Comparison of ENCODE assay signal across 20 cellular contexts in genomic region chr14:19917955-19918518, GRCh38. TPM values are rescaled to one million over a fixed set of nuclear protein-coding genes. Genes with fewer than 3 reads are reported as not detected.
DNase-seq lines count a peak whose midpoint lies in the region; ATAC-seq, FAIRE-seq and TF ChIP-seq lines count a peak whose summit lies in the region.
"Had no signal": no experiment of that assay in that cellular context is flagged by ENCODE, and none has a peak within 500 bp of the region (broad histone marks: within the 10 kb centered on the region; RNA-seq: fewer than 3 reads in every experiment).

No MANE protein-coding gene starts in this region.

- no peaks in the 10 kb centered on the region for H3K9me1 ChIP-seq in K562 (ENCODE audit: control insufficient read depth, insufficient read depth, low read length)

- peak; percentile 47 for DNase-seq in HepG2 (ENCODE audit: low spot score)
- no peak for DNase-seq in right lobe of liver
- DNase-seq in HS-27A (ENCODE audit: low read depth): peak; percentile 66
- DNase-seq in K562 (ENCODE audit: extremely low read depth in 1 of 4, low spot score in 3 of 4): no peak
- no peak for DNase-seq in urothelium cell line (ENCODE audit: low spot score)
- DNase-seq in prostate gland (ENCODE audit: low spot score): no peak
- DNase-seq in NK-92 treated with Interleukin-12 subunit alpha and Interleukin-12 subunit beta, amount 100 ng/mL, for 24 hours (lab: John Stamatoyannopoulos, UW): no peak
- DNase-seq: BE2C; CD4-positive, alpha-beta memory T cell; DMS79; EL; GOT3 had no signal

- intact Hi-C loops in HepG2 (cut with micrococcal nuclease; ENCODE audit: unreplicated experiment): no loop called here
- intact Hi-C loops in right lobe of liver (cut with DNase I): no loop called here
- intact Hi-C loops in K562 (cut with micrococcal nuclease): no loop called here
- intact Hi-C loops in prostate gland (cut with DNase I): no loop called here

- no peaks in the 10 kb centered on the region for H3K27me3 ChIP-seq in HepG2 (ENCODE audit: control insufficient read depth in 1 of 2, insufficient read depth in 2 of 2, low read length in 2 of 2)
- no peaks in the 10 kb centered on the region for H3K27me3 ChIP-seq in right lobe of liver
- no peaks in the 10 kb centered on the region for H3K27me3 ChIP-seq in K562 (ENCODE audit: control insufficient read depth in 2 of 2, insufficient read depth in 2 of 2, low read length in 2 of 2)
- H3K27me3 ChIP-seq in prostate gland (replicated peaks; ENCODE audit: insufficient read depth): no peaks in the 10 kb centered on the region
- H3K27me3 ChIP-seq: BE2C had no signal

- H3K4me1 ChIP-seq in HepG2 (ENCODE audit: insufficient read depth, low read length): no peaks in the 10 kb centered on the region
- H3K4me1 ChIP-seq in right lobe of liver: no peaks in the 10 kb centered on the region
- no peaks in the 10 kb centered on the region for H3K4me1 ChIP-seq in K562 (replicated peaks in 1 of 2; ENCODE audit: control insufficient read depth in 2 of 2, insufficient read depth in 2 of 2, low read length in 2 of 2)
- H3K4me1 ChIP-seq in prostate gland (replicated peaks): no peaks in the 10 kb centered on the region
- H3K4me1 ChIP-seq: BE2C, HAP-1 had no signal

- H3K9ac ChIP-seq in HepG2 (ENCODE audit: insufficient read depth, low read depth, low read length) (no peak overlapping the region), K562 (ENCODE audit: insufficient read depth in 1 of 2, low read depth in 2 of 2, low read length in 2 of 2) (no peak overlapping the region)

- H3K9me3 ChIP-seq in HepG2 (ENCODE audit: low read length) (no peaks in the 10 kb centered on the region), right lobe of liver (no peaks in the 10 kb centered on the region), K562 (replicated peaks; ENCODE audit: control insufficient read depth, insufficient read depth, low read depth, low read length) (no peaks in the 10 kb centered on the region), prostate gland (no peaks in the 10 kb centered on the region)
- H3K9me3 ChIP-seq: BE2C had no signal

- H4K20me1 ChIP-seq in HepG2 (ENCODE audit: insufficient read depth, low read length): no peaks in the 10 kb centered on the region
- no peaks in the 10 kb centered on the region for H4K20me1 ChIP-seq in K562 (replicated peaks; ENCODE audit: control insufficient read depth, insufficient read depth, low read length)

- no peak overlapping the region for H2AFZ ChIP-seq in HepG2 (ENCODE audit: low read length)
- H2AFZ ChIP-seq in K562 (ENCODE audit: low read depth, low read length): no peak overlapping the region

- no peak for TF ChIP-seq POLR2A in HepG2 (IDR thresholded peaks at IDR 0.05; ENCODE audit: insufficient read depth in 1 of 2, low read depth in 2 of 2, low read length in 2 of 2)
- TF ChIP-seq POLR2A in right lobe of liver (IDR thresholded peaks at IDR 0.05): no peak
- no peak for TF ChIP-seq POLR2A in K562 (conservative IDR thresholded peaks at IDR 0.05)
- no peak for TF ChIP-seq POLR2A in prostate gland (IDR thresholded peaks at IDR 0.05)

- no peak for TF ChIP-seq EP300 in HepG2 (IDR thresholded peaks at IDR 0.05; ENCODE audit: low read depth in 2 of 2, low read length in 2 of 2)
- TF ChIP-seq EP300 in HepG2 (CRISPR knock-in tag; IDR thresholded peaks at IDR 0.05; ENCODE audit: borderline replicate concordance): no peak
- no peak for TF ChIP-seq EP300 in K562 (IDR thresholded peaks at IDR 0.05; ENCODE audit: low read length)

- no peak overlapping the region for H3K4me2 ChIP-seq in HepG2 (ENCODE audit: low read depth, low read length)
- no peak overlapping the region for H3K4me2 ChIP-seq in K562 (ENCODE audit: insufficient read depth, low read length)

- POLR2A ChIA-PET in HepG2 (lab: Yijun Ruan, JAX) (no interaction called here), K562 (lab: Yijun Ruan, JAX) (no interaction called here)

- ATAC-seq in HepG2: no peak; the same call in 2 of the 3 replicates
- ATAC-seq in right lobe of liver: no peak
- ATAC-seq in K562: no peak
- ATAC-seq in HG03521 (IDR thresholded peaks at IDR 0.05; ENCODE audit: unreplicated experiment): no peak

- no peaks in the 10 kb centered on the region for H3K79me2 ChIP-seq in HepG2 (ENCODE audit: insufficient read depth, low read length)
- no peaks in the 10 kb centered on the region for H3K79me2 ChIP-seq in K562 (ENCODE audit: control insufficient read depth, insufficient read depth, low read length)

- TF ChIP-seq RAD21 in HepG2 (CRISPR knock-in tag; IDR thresholded peaks at IDR 0.05) (no peak), K562 (CRISPR knock-in tag; conservative IDR thresholded peaks at IDR 0.05 in 1 of 2, IDR thresholded peaks at IDR 0.05 in 1 of 2) (no peak)

- FAIRE-seq in HepG2 (lab: Jason Lieb, UNC) (no peak), K562 (lab: Jason Lieb, UNC) (no peak), urothelium cell line (lab: Jason Lieb, UNC) (peak; percentile 52)
- FAIRE-seq: GM12891 had no signal

- BruUV-seq in HepG2 (replicated peaks; lab: Mats Ljungman, UMichigan) (no TSS peak), K562 (replicated peaks; lab: Mats Ljungman, UMichigan) (no TSS peak)

- in situ Hi-C loops in HepG2 (cut with HindIII; ENCODE audit: extremely low pct_ligation_motif_present, low pct_unique_long_range_greater_than_20kb): no loop called here
- in situ Hi-C loops in K562 (cut with MboI): no loop called here

- H3K36me3 ChIP-seq in HepG2 (replicated peaks in 1 of 2; ENCODE audit: control insufficient read depth in 1 of 2, insufficient read depth in 2 of 2, low read length in 2 of 2) (no peaks in the 10 kb centered on the region), right lobe of liver (no peaks in the 10 kb centered on the region), K562 (ENCODE audit: control insufficient read depth, insufficient read depth, low read length) (no peaks in the 10 kb centered on the region), prostate gland (no peaks in the 10 kb centered on the region)
- H3K36me3 ChIP-seq: BE2C, HAP-1 had no signal

- 0% methylated on average over 1 of the region's 1 CpG for WGBS in HepG2 (ENCODE audit: low lambda C conversion rate)
- WGBS in right lobe of liver (ENCODE audit: insufficient coverage, low coverage, low lambda C conversion rate, missing lambda C conversion rate): 42% methylated on average over 1 of the region's 1 CpG
- 21% methylated on average over 1 of the region's 1 CpG for WGBS in K562 (ENCODE audit: insufficient coverage, low coverage, missing lambda C conversion rate)
- WGBS in prostate gland: 54% methylated on average over 1 of the region's 1 CpG

- H3K4me3 ChIP-seq in HepG2 (replicated peaks in 1 of 3; ENCODE audit: insufficient read depth in 1 of 3, low read depth in 2 of 3, low read length in 3 of 3) (no peak overlapping the region), right lobe of liver (no peak overlapping the region), K562 (no peak overlapping the region), prostate gland (no peak overlapping the region)
- H3K4me3 ChIP-seq: HAP-1 had no signal

- CTCF ChIA-PET in HepG2 (lab: Yijun Ruan, JAX; ENCODE audit: low intra/inter-chr PET ratio, low total read pairs) (no interaction called here), K562 (lab: Yijun Ruan, JAX; ENCODE audit: low intra/inter-chr PET ratio) (no interaction called here)

- H3K27ac ChIP-seq in HepG2 (ENCODE audit: extremely low read length, insufficient read depth, low read length) (no peak overlapping the region), right lobe of liver (no peak overlapping the region), K562 (ENCODE audit: extremely low read depth, low read depth, low read length) (no peak overlapping the region), prostate gland (no peak overlapping the region)
- H3K27ac ChIP-seq: C4-2B, HL-60 had no signal

- TF ChIP-seq CTCF in HepG2 (CRISPR knock-in tag; IDR thresholded peaks at IDR 0.05): no peak
- no peak for TF ChIP-seq CTCF in right lobe of liver (IDR thresholded peaks at IDR 0.05)
- TF ChIP-seq CTCF in K562 (IDR thresholded peaks at IDR 0.05 in 2 of 3, conservative IDR thresholded peaks at IDR 0.05 in 1 of 3; ENCODE audit: insufficient read depth in 2 of 3, low read depth in 1 of 3, low read length in 3 of 3): no peak
- no peak for TF ChIP-seq CTCF in prostate gland (IDR thresholded peaks at IDR 0.05)

RNA-seq across cellular contexts. Expression of gene OR4K5, which starts 2.4 kb away (rescaled TPM):
- total RNA-seq in HepG2 (2016; rRNA removed; fragmentation: Illumina TruSeq; extraction: Trizol) (not detected in 2 replicates), right lobe of liver (not detected), K562 (2014; rRNA removed) (not detected in 2 replicates), K562 (2014; rRNA removed; fragmentation: Illumina TruSeq; extraction: Trizol) (not detected in 2 replicates), K562 (2015; rRNA removed; fragmentation: Illumina TruSeq; extraction: Trizol) (not detected in 2 replicates), K562 (2021) (not detected in 2 replicates), prostate gland (not detected)
- not detected in 2 replicates for total RNA-seq in HepG2 (2016; cell fraction: cytosol; rRNA removed; fragmentation: Illumina TruSeq; extraction: Trizol; ENCODE audit: low read depth)
- total RNA-seq in HepG2 (2016; cell fraction: insoluble cytoplasmic fraction; rRNA removed; fragmentation: Illumina TruSeq; extraction: Trizol): not detected in 2 replicates
- total RNA-seq in HepG2 (2016; cell fraction: membrane; rRNA removed; fragmentation: Illumina TruSeq; extraction: Trizol): not detected in 2 replicates
- not detected in 2 replicates for total RNA-seq in HepG2 (2016; cell fraction: nucleus; rRNA removed; fragmentation: Illumina TruSeq; extraction: Trizol)
- polyA plus RNA-seq in HepG2 (2011; rRNA removed) (not detected in 2 replicates), K562 (2011; rRNA removed) (not detected in 2 replicates), K562 (2014; fragmentation: Illumina TruSeq; extraction: Trizol) (not detected in 2 replicates), K562 (2014; fragmentation: Nextera tagmentation; extraction: Ambion mirVana) (not detected), K562 (2014; rRNA removed) (not detected in 2 replicates)
- polyA plus RNA-seq in HepG2 (2011; cell fraction: cytosol; rRNA removed): not detected in 2 replicates
- not detected in 2 replicates for polyA plus RNA-seq in HepG2 (2011; cell fraction: nucleus; rRNA removed)
- not detected in 2 replicates for polyA plus RNA-seq in HepG2 (2012)
- polyA plus RNA-seq in HepG2 (2016; cell fraction: cytosol; fragmentation: Illumina TruSeq; extraction: Trizol; ENCODE audit: low read depth): not detected in 2 replicates
- polyA plus RNA-seq in HepG2 (2016; cell fraction: insoluble cytoplasmic fraction; fragmentation: Illumina TruSeq; extraction: Trizol; ENCODE audit: low read depth): not detected in 2 replicates
- polyA plus RNA-seq in HepG2 (2016; cell fraction: membrane; fragmentation: Illumina TruSeq; extraction: Trizol; ENCODE audit: low read depth): not detected in 2 replicates
- polyA plus RNA-seq in HepG2 (2016; cell fraction: nucleus; fragmentation: Illumina TruSeq; extraction: Trizol; ENCODE audit: insufficient read depth, low read depth): not detected in 2 replicates
- polyA minus RNA-seq in HepG2 (2011; rRNA and poly(A)+ RNA removed; ENCODE audit: low replicate concordance): not detected in 2 replicates
- not detected in 2 replicates for polyA minus RNA-seq in HepG2 (2011; cell fraction: cytosol; rRNA and poly(A)+ RNA removed)
- not detected in 2 replicates for polyA minus RNA-seq in HepG2 (2011; cell fraction: nucleus; rRNA and poly(A)+ RNA removed)
- not detected in 2 replicates for total RNA-seq in K562 (2011; cell fraction: chromatin; rRNA removed; ENCODE audit: low replicate concordance)
- total RNA-seq in K562 (2011; cell fraction: nucleolus; rRNA removed): not detected in 2 replicates
- total RNA-seq in K562 (2011; cell fraction: nucleoplasm; rRNA removed): not detected in 2 replicates
- not detected in 2 replicates for polyA plus RNA-seq in K562 (2011; cell fraction: cytosol; rRNA removed)
- not detected in 2 replicates for polyA plus RNA-seq in K562 (2011; cell fraction: nucleus; rRNA removed)
- not detected in 2 replicates for polyA plus RNA-seq in K562 (2012)
- polyA minus RNA-seq in K562 (2011; rRNA and poly(A)+ RNA removed): not detected in 2 replicates
- not detected in 2 replicates for polyA minus RNA-seq in K562 (2011; cell fraction: cytosol; rRNA and poly(A)+ RNA removed)
- polyA minus RNA-seq in K562 (2011; cell fraction: nucleus; rRNA and poly(A)+ RNA removed): not detected in 2 replicates
- total RNA-seq: A172; CD4-positive, alpha-beta memory T cell had no signal
- polyA plus RNA-seq: AG04450; CD4-positive, alpha-beta memory T cell; IgD-negative memory B cell had no signal

RNA-seq across cellular contexts. Expression of gene OR4K1, which starts 12.7 kb away (rescaled TPM):
- not detected in 2 replicates for total RNA-seq in HepG2 (2016; rRNA removed; fragmentation: Illumina TruSeq; extraction: Trizol)
- not detected in 2 replicates for total RNA-seq in HepG2 (2016; cell fraction: cytosol; rRNA removed; fragmentation: Illumina TruSeq; extraction: Trizol; ENCODE audit: low read depth)
- total RNA-seq in HepG2 (2016; cell fraction: insoluble cytoplasmic fraction; rRNA removed; fragmentation: Illumina TruSeq; extraction: Trizol): not detected in 2 replicates
- total RNA-seq in HepG2 (2016; cell fraction: membrane; rRNA removed; fragmentation: Illumina TruSeq; extraction: Trizol): not detected in 2 replicates
- total RNA-seq in HepG2 (2016; cell fraction: nucleus; rRNA removed; fragmentation: Illumina TruSeq; extraction: Trizol): not detected in 2 replicates
- not detected in 2 replicates for polyA plus RNA-seq in HepG2 (2011; rRNA removed)
- polyA plus RNA-seq in HepG2 (2011; cell fraction: cytosol; rRNA removed): not detected in 2 replicates
- polyA plus RNA-seq in HepG2 (2011; cell fraction: nucleus; rRNA removed): not detected in 2 replicates
- not detected in 2 replicates for polyA plus RNA-seq in HepG2 (2012)
- not detected in 2 replicates for polyA plus RNA-seq in HepG2 (2016; cell fraction: cytosol; fragmentation: Illumina TruSeq; extraction: Trizol; ENCODE audit: low read depth)
- not detected in 2 replicates for polyA plus RNA-seq in HepG2 (2016; cell fraction: insoluble cytoplasmic fraction; fragmentation: Illumina TruSeq; extraction: Trizol; ENCODE audit: low read depth)
- polyA plus RNA-seq in HepG2 (2016; cell fraction: membrane; fragmentation: Illumina TruSeq; extraction: Trizol; ENCODE audit: low read depth): not detected in 2 replicates
- not detected in 2 replicates for polyA plus RNA-seq in HepG2 (2016; cell fraction: nucleus; fragmentation: Illumina TruSeq; extraction: Trizol; ENCODE audit: insufficient read depth, low read depth)
- polyA minus RNA-seq in HepG2 (2011; rRNA and poly(A)+ RNA removed; ENCODE audit: low replicate concordance): not detected in 2 replicates
- polyA minus RNA-seq in HepG2 (2011; cell fraction: cytosol; rRNA and poly(A)+ RNA removed): not detected in 2 replicates
- not detected in 2 replicates for polyA minus RNA-seq in HepG2 (2011; cell fraction: nucleus; rRNA and poly(A)+ RNA removed)
- not detected for total RNA-seq in right lobe of liver
- not detected in 2 replicates for total RNA-seq in K562 (2011; cell fraction: chromatin; rRNA removed; ENCODE audit: low replicate concordance)
- not detected in 2 replicates for total RNA-seq in K562 (2011; cell fraction: nucleolus; rRNA removed)
- total RNA-seq in K562 (2011; cell fraction: nucleoplasm; rRNA removed): not detected in 2 replicates
- not detected in 2 replicates for total RNA-seq in K562 (2014; rRNA removed)
- not detected in 2 replicates for total RNA-seq in K562 (2014; rRNA removed; fragmentation: Illumina TruSeq; extraction: Trizol)
- total RNA-seq in K562 (2015; rRNA removed; fragmentation: Illumina TruSeq; extraction: Trizol): not detected in 2 replicates
- not detected in 2 replicates for total RNA-seq in K562 (2021)
- polyA plus RNA-seq in K562 (2011; rRNA removed): not detected in 2 replicates
- not detected in 2 replicates for polyA plus RNA-seq in K562 (2011; cell fraction: cytosol; rRNA removed)
- not detected in 2 replicates for polyA plus RNA-seq in K562 (2011; cell fraction: nucleus; rRNA removed)
- not detected in 2 replicates for polyA plus RNA-seq in K562 (2012)
- polyA plus RNA-seq in K562 (2014; fragmentation: Illumina TruSeq; extraction: Trizol): not detected in 2 replicates
- not detected for polyA plus RNA-seq in K562 (2014; fragmentation: Nextera tagmentation; extraction: Ambion mirVana)
- polyA plus RNA-seq in K562 (2014; rRNA removed): not detected in 2 replicates
- polyA minus RNA-seq in K562 (2011; rRNA and poly(A)+ RNA removed): not detected in 2 replicates
- polyA minus RNA-seq in K562 (2011; cell fraction: cytosol; rRNA and poly(A)+ RNA removed): not detected in 2 replicates
- not detected in 2 replicates for polyA minus RNA-seq in K562 (2011; cell fraction: nucleus; rRNA and poly(A)+ RNA removed)
- total RNA-seq in prostate gland: not detected
- total RNA-seq: A172; CD4-positive, alpha-beta memory T cell had no signal
- polyA plus RNA-seq: AG04450; CD4-positive, alpha-beta memory T cell; IgD-negative memory B cell had no signal

RNA-seq across cellular contexts. Expression of gene OR4K2, which starts 43.1 kb away (rescaled TPM):
- total RNA-seq in HepG2 (2016; rRNA removed; fragmentation: Illumina TruSeq; extraction: Trizol) (not detected in 2 replicates), right lobe of liver (not detected), K562 (2014; rRNA removed) (not detected in 2 replicates), K562 (2014; rRNA removed; fragmentation: Illumina TruSeq; extraction: Trizol) (not detected in 2 replicates), K562 (2015; rRNA removed; fragmentation: Illumina TruSeq; extraction: Trizol) (not detected in 2 replicates), K562 (2021) (not detected in 2 replicates), prostate gland (not detected)
- total RNA-seq in HepG2 (2016; cell fraction: cytosol; rRNA removed; fragmentation: Illumina TruSeq; extraction: Trizol; ENCODE audit: low read depth): not detected in 2 replicates
- total RNA-seq in HepG2 (2016; cell fraction: insoluble cytoplasmic fraction; rRNA removed; fragmentation: Illumina TruSeq; extraction: Trizol): not detected in 2 replicates
- not detected in 2 replicates for total RNA-seq in HepG2 (2016; cell fraction: membrane; rRNA removed; fragmentation: Illumina TruSeq; extraction: Trizol)
- total RNA-seq in HepG2 (2016; cell fraction: nucleus; rRNA removed; fragmentation: Illumina TruSeq; extraction: Trizol): not detected in 2 replicates
- polyA plus RNA-seq in HepG2 (2011; rRNA removed) (not detected in 2 replicates), K562 (2011; rRNA removed) (not detected in 2 replicates), K562 (2014; fragmentation: Illumina TruSeq; extraction: Trizol) (not detected in 2 replicates), K562 (2014; fragmentation: Nextera tagmentation; extraction: Ambion mirVana) (not detected), K562 (2014; rRNA removed) (not detected in 2 replicates)
- polyA plus RNA-seq in HepG2 (2011; cell fraction: cytosol; rRNA removed): not detected in 2 replicates
- not detected in 2 replicates for polyA plus RNA-seq in HepG2 (2011; cell fraction: nucleus; rRNA removed)
- polyA plus RNA-seq in HepG2 (2012): not detected in 2 replicates
- polyA plus RNA-seq in HepG2 (2016; cell fraction: cytosol; fragmentation: Illumina TruSeq; extraction: Trizol; ENCODE audit: low read depth): not detected in 2 replicates
- polyA plus RNA-seq in HepG2 (2016; cell fraction: insoluble cytoplasmic fraction; fragmentation: Illumina TruSeq; extraction: Trizol; ENCODE audit: low read depth): not detected in 2 replicates
- polyA plus RNA-seq in HepG2 (2016; cell fraction: membrane; fragmentation: Illumina TruSeq; extraction: Trizol; ENCODE audit: low read depth): not detected in 2 replicates
- not detected in 2 replicates for polyA plus RNA-seq in HepG2 (2016; cell fraction: nucleus; fragmentation: Illumina TruSeq; extraction: Trizol; ENCODE audit: insufficient read depth, low read depth)
- polyA minus RNA-seq in HepG2 (2011; rRNA and poly(A)+ RNA removed; ENCODE audit: low replicate concordance): not detected in 2 replicates
- not detected in 2 replicates for polyA minus RNA-seq in HepG2 (2011; cell fraction: cytosol; rRNA and poly(A)+ RNA removed)
- polyA minus RNA-seq in HepG2 (2011; cell fraction: nucleus; rRNA and poly(A)+ RNA removed): not detected in 2 replicates
- not detected in 2 replicates for total RNA-seq in K562 (2011; cell fraction: chromatin; rRNA removed; ENCODE audit: low replicate concordance)
- not detected in 2 replicates for total RNA-seq in K562 (2011; cell fraction: nucleolus; rRNA removed)
- not detected in 2 replicates for total RNA-seq in K562 (2011; cell fraction: nucleoplasm; rRNA removed)
- not detected in 2 replicates for polyA plus RNA-seq in K562 (2011; cell fraction: cytosol; rRNA removed)
- polyA plus RNA-seq in K562 (2011; cell fraction: nucleus; rRNA removed): not detected in 2 replicates
- polyA plus RNA-seq in K562 (2012): not detected in 2 replicates
- not detected in 2 replicates for polyA minus RNA-seq in K562 (2011; rRNA and poly(A)+ RNA removed)
- polyA minus RNA-seq in K562 (2011; cell fraction: cytosol; rRNA and poly(A)+ RNA removed): not detected in 2 replicates
- not detected in 2 replicates for polyA minus RNA-seq in K562 (2011; cell fraction: nucleus; rRNA and poly(A)+ RNA removed)
- total RNA-seq: A172; CD4-positive, alpha-beta memory T cell had no signal
- polyA plus RNA-seq: AG04450; CD4-positive, alpha-beta memory T cell; IgD-negative memory B cell had no signal

RNA-seq across cellular contexts. Expression of gene OR4K15, which starts 57.4 kb away (rescaled TPM):
- not detected in 2 replicates for total RNA-seq in HepG2 (2016; rRNA removed; fragmentation: Illumina TruSeq; extraction: Trizol)
- total RNA-seq in HepG2 (2016; cell fraction: cytosol; rRNA removed; fragmentation: Illumina TruSeq; extraction: Trizol; ENCODE audit: low read depth): not detected in 2 replicates
- not detected in 2 replicates for total RNA-seq in HepG2 (2016; cell fraction: insoluble cytoplasmic fraction; rRNA removed; fragmentation: Illumina TruSeq; extraction: Trizol)
- total RNA-seq in HepG2 (2016; cell fraction: membrane; rRNA removed; fragmentation: Illumina TruSeq; extraction: Trizol): not detected in 2 replicates
- not detected in 2 replicates for total RNA-seq in HepG2 (2016; cell fraction: nucleus; rRNA removed; fragmentation: Illumina TruSeq; extraction: Trizol)
- polyA plus RNA-seq in HepG2 (2011; rRNA removed): not detected in 2 replicates
- not detected in 2 replicates for polyA plus RNA-seq in HepG2 (2011; cell fraction: cytosol; rRNA removed)
- polyA plus RNA-seq in HepG2 (2011; cell fraction: nucleus; rRNA removed): not detected in 2 replicates
- polyA plus RNA-seq in HepG2 (2012): not detected in 2 replicates
- not detected in 2 replicates for polyA plus RNA-seq in HepG2 (2016; cell fraction: cytosol; fragmentation: Illumina TruSeq; extraction: Trizol; ENCODE audit: low read depth)
- not detected in 2 replicates for polyA plus RNA-seq in HepG2 (2016; cell fraction: insoluble cytoplasmic fraction; fragmentation: Illumina TruSeq; extraction: Trizol; ENCODE audit: low read depth)
- polyA plus RNA-seq in HepG2 (2016; cell fraction: membrane; fragmentation: Illumina TruSeq; extraction: Trizol; ENCODE audit: low read depth): not detected in 2 replicates
- not detected in 2 replicates for polyA plus RNA-seq in HepG2 (2016; cell fraction: nucleus; fragmentation: Illumina TruSeq; extraction: Trizol; ENCODE audit: insufficient read depth, low read depth)
- polyA minus RNA-seq in HepG2 (2011; rRNA and poly(A)+ RNA removed; ENCODE audit: low replicate concordance): not detected in 2 replicates
- not detected in 2 replicates for polyA minus RNA-seq in HepG2 (2011; cell fraction: cytosol; rRNA and poly(A)+ RNA removed)
- not detected in 2 replicates for polyA minus RNA-seq in HepG2 (2011; cell fraction: nucleus; rRNA and poly(A)+ RNA removed)
- not detected for total RNA-seq in right lobe of liver
- total RNA-seq in K562 (2011; cell fraction: chromatin; rRNA removed; ENCODE audit: low replicate concordance): not detected in 2 replicates
- not detected in 2 replicates for total RNA-seq in K562 (2011; cell fraction: nucleolus; rRNA removed)
- not detected in 2 replicates for total RNA-seq in K562 (2011; cell fraction: nucleoplasm; rRNA removed)
- total RNA-seq in K562 (2014; rRNA removed): not detected in 2 replicates
- total RNA-seq in K562 (2014; rRNA removed; fragmentation: Illumina TruSeq; extraction: Trizol): not detected in 2 replicates
- not detected in 2 replicates for total RNA-seq in K562 (2015; rRNA removed; fragmentation: Illumina TruSeq; extraction: Trizol)
- total RNA-seq in K562 (2021): not detected in 2 replicates
- polyA plus RNA-seq in K562 (2011; rRNA removed): not detected in 2 replicates
- not detected in 2 replicates for polyA plus RNA-seq in K562 (2011; cell fraction: cytosol; rRNA removed)
- not detected in 2 replicates for polyA plus RNA-seq in K562 (2011; cell fraction: nucleus; rRNA removed)
- polyA plus RNA-seq in K562 (2012): not detected in 2 replicates
- polyA plus RNA-seq in K562 (2014; fragmentation: Illumina TruSeq; extraction: Trizol): not detected in 2 replicates
- polyA plus RNA-seq in K562 (2014; fragmentation: Nextera tagmentation; extraction: Ambion mirVana): not detected
- not detected in 2 replicates for polyA plus RNA-seq in K562 (2014; rRNA removed)
- not detected in 2 replicates for polyA minus RNA-seq in K562 (2011; rRNA and poly(A)+ RNA removed)
- polyA minus RNA-seq in K562 (2011; cell fraction: cytosol; rRNA and poly(A)+ RNA removed): not detected in 2 replicates
- not detected in 2 replicates for polyA minus RNA-seq in K562 (2011; cell fraction: nucleus; rRNA and poly(A)+ RNA removed)
- not detected for total RNA-seq in prostate gland
- total RNA-seq: A172; CD4-positive, alpha-beta memory T cell had no signal
- polyA plus RNA-seq: AG04450; CD4-positive, alpha-beta memory T cell; IgD-negative memory B cell had no signal

Comparison
In these comparisons a context has a peak if more than half of its experiments do, and no peak if none do; other contexts are left out.
1. DNase-seq: peak in HepG2 (single experiment) and HS-27A (single experiment); none in right lobe of liver (0 of 3), K562 (0 of 4), urothelium cell line (single experiment), prostate gland (single experiment) and NK-92 treated with Interleukin-12 subunit alpha and Interleukin-12 subunit beta, amount 100 ng/mL, for 24 hours (single experiment).
2. Of the 241 proteins assayed by ChIP-seq in both HepG2 and K562: peak only in HepG2: none; only in K562: TFE3; in both: none; in neither: 240.